ENCODE assay signal across 24 cellular contexts in the genomic region with DNA sequence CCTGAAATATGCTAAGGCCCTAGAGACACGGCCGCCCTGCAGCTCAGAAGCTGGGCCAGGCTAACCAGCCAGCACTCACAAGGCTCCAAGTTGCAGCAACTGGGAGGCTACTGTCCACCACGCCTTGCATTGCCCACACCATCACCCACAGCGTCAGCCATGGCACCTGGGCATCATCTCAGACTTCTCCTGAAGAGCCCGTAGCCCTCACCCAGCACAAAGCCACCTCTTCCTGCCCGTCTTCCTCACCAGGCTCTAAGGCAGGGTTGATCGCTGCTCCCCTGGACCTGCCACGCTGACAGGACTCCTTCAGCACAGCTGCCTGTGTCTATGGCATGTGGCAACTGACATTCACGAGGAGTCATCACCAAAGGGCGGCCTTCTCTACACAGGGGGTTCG. TPM values are rescaled to one million over a fixed set of nuclear protein-coding genes. Genes with fewer than 3 reads are reported as not detected.
DNase-seq lines count a peak whose midpoint lies in the region; ATAC-seq, FAIRE-seq and TF ChIP-seq lines count a peak whose summit lies in the region.
"Had no signal": no experiment of that assay in that cellular context is flagged by ENCODE, and none has a peak within 500 bp of the region (broad histone marks: within the 10 kb centered on the region; RNA-seq: fewer than 3 reads in every experiment).

No MANE protein-coding gene starts in this region.

- peak; percentile 45 for ATAC-seq in stimulated activated effector memory CD8-positive, alpha-beta T cell treated with anti-CD3 and anti-CD28 coated beads, Interleukin-12 subunit alpha, Interleukin-12 subunit beta, amount 100 ng/mL, for 72 hours
- no peak for ATAC-seq in GM21737 (IDR thresholded peaks at IDR 0.05; ENCODE audit: unreplicated experiment)
- no peak for ATAC-seq in activated naive CD8-positive, alpha-beta T cell treated with anti-CD3 and anti-CD28 coated beads, Interleukin-2, amount 50 U/mL, for 24 hours

- H3K27ac ChIP-seq in astrocyte (ENCODE audit: low read depth, low read length), result no peak overlapping the region
- peak overlapping the region; percentile 80 for H3K27ac ChIP-seq in layer of hippocampus (ENCODE audit: low read depth, low read length)
- H3K27ac ChIP-seq in right atrium auricular region, result no peak overlapping the region
- H3K27ac ChIP-seq: C4-2B, KMS-11 had no signal

- H3K9me3 Mint-ChIP-seq in astrocyte (ENCODE audit: unreplicated experiment), result no peaks in the 10 kb centered on the region
- no peaks in the 10 kb centered on the region for H3K9me3 Mint-ChIP-seq in stimulated activated effector memory CD8-positive, alpha-beta T cell treated with anti-CD3 and anti-CD28 coated beads, Interleukin-12 subunit alpha, Interleukin-12 subunit beta, amount 100 ng/mL, for 72 hours
- H3K9me3 Mint-ChIP-seq in activated naive CD8-positive, alpha-beta T cell treated with anti-CD3 and anti-CD28 coated beads, Interleukin-2, amount 50 U/mL, for 24 hours, result no peaks in the 10 kb centered on the region
- H3K9me3 Mint-ChIP-seq: CD8-positive, alpha-beta memory T cell had no signal

- DNase-seq in H7 (peak; percentile 10), astrocyte (ENCODE audit: low read depth) (no peak), DMS53 (lab: John Stamatoyannopoulos, UW) (no peak), right atrium auricular region (ENCODE audit: low spot score) (no peak)
- DNase-seq in stimulated activated effector memory CD8-positive, alpha-beta T cell treated with anti-CD3 and anti-CD28 coated beads, Interleukin-12 subunit alpha, Interleukin-12 subunit beta, amount 100 ng/mL, for 72 hours (ENCODE audit: low spot score in 2 of 2), result no peak
- DNase-seq in activated naive CD8-positive, alpha-beta T cell treated with anti-CD3 and anti-CD28 coated beads, Interleukin-2, amount 50 U/mL, for 24 hours, result no peak
- DNase-seq: CD8-positive, alpha-beta memory T cell; EL; GF-D8; IMR-90; NCI-H1105; NCI-H146; NCI-H2029; NCI-H226; NCI-H510A treated with DMSO at 0.1 percent for 48 hours; NCI-H82; SIG-M5 had no signal

- H3K4me1 Mint-ChIP-seq in astrocyte (ENCODE audit: low read depth, unreplicated experiment), result peaks cover 54% of the 10 kb centered on the region
- H3K4me1 Mint-ChIP-seq in stimulated activated effector memory CD8-positive, alpha-beta T cell treated with anti-CD3 and anti-CD28 coated beads, Interleukin-12 subunit alpha, Interleukin-12 subunit beta, amount 100 ng/mL, for 72 hours, result peaks cover 13% of the 10 kb centered on the region
- peaks cover 3% of the 10 kb centered on the region for H3K4me1 Mint-ChIP-seq in activated naive CD8-positive, alpha-beta T cell treated with anti-CD3 and anti-CD28 coated beads, Interleukin-2, amount 50 U/mL, for 24 hours

- no peaks in the 10 kb centered on the region; the same call in 1 of the 2 replicates for H3K36me3 ChIP-seq in H7 (replicated peaks; ENCODE audit: control insufficient read depth, insufficient read depth, low read length)
- H3K36me3 ChIP-seq in astrocyte (ENCODE audit: insufficient read depth, low read length), result no peaks in the 10 kb centered on the region
- no peaks in the 10 kb centered on the region for H3K36me3 ChIP-seq in right atrium auricular region

- H3K27me3 Mint-ChIP-seq in astrocyte (ENCODE audit: low read depth, unreplicated experiment), result no peaks in the 10 kb centered on the region
- peaks cover 4% of the 10 kb centered on the region for H3K27me3 Mint-ChIP-seq in activated naive CD8-positive, alpha-beta T cell treated with anti-CD3 and anti-CD28 coated beads, Interleukin-2, amount 50 U/mL, for 24 hours

- H3K4me3 ChIP-seq in H7 (ENCODE audit: insufficient read depth, low read depth, low read length), result no peak overlapping the region
- no peak overlapping the region for H3K4me3 ChIP-seq in astrocyte (ENCODE audit: insufficient read depth, low read depth, low read length)
- no peak overlapping the region for H3K4me3 ChIP-seq in right atrium auricular region

- no peak overlapping the region for H2AFZ ChIP-seq in astrocyte (ENCODE audit: low read depth, low read length)

- TF ChIP-seq CTCF in astrocyte (IDR thresholded peaks at IDR 0.05; ENCODE audit: insufficient read depth, low read depth, low read length), result no peak
- no peak for TF ChIP-seq CTCF in right atrium auricular region (IDR thresholded peaks at IDR 0.05)

- no peak overlapping the region for H3K4me2 ChIP-seq in astrocyte (ENCODE audit: low read length)
- H3K4me2 ChIP-seq: KMS-11 had no signal

- H3K27me3 ChIP-seq in H7 (ENCODE audit: control insufficient read depth, insufficient read depth, low read length) (no peaks in the 10 kb centered on the region), astrocyte (ENCODE audit: insufficient read depth, low read length) (no peaks in the 10 kb centered on the region), layer of hippocampus (ENCODE audit: control insufficient read depth, insufficient read depth, low read length) (no peaks in the 10 kb centered on the region), right atrium auricular region (no peaks in the 10 kb centered on the region)

- no peak overlapping the region for H3K4me3 Mint-ChIP-seq in astrocyte (ENCODE audit: unreplicated experiment)
- H3K4me3 Mint-ChIP-seq in stimulated activated effector memory CD8-positive, alpha-beta T cell treated with anti-CD3 and anti-CD28 coated beads, Interleukin-12 subunit alpha, Interleukin-12 subunit beta, amount 100 ng/mL, for 72 hours, result no peak overlapping the region
- no peak overlapping the region for H3K4me3 Mint-ChIP-seq in activated naive CD8-positive, alpha-beta T cell treated with anti-CD3 and anti-CD28 coated beads, Interleukin-2, amount 50 U/mL, for 24 hours
- H3K4me3 Mint-ChIP-seq: CD8-positive, alpha-beta memory T cell had no signal

- peaks cover 39% of the 10 kb centered on the region for H3K4me1 ChIP-seq in astrocyte (ENCODE audit: insufficient read depth, low read length)
- H3K4me1 ChIP-seq in right atrium auricular region, result peaks cover 0 to 58% of the 10 kb centered on the region in 2 donors

- H4K20me1 ChIP-seq in astrocyte (ENCODE audit: insufficient read depth, low read length), result peaks cover 88% of the 10 kb centered on the region

- H3K27ac Mint-ChIP-seq in astrocyte (ENCODE audit: unreplicated experiment), result peak overlapping the region; percentile 11
- H3K27ac Mint-ChIP-seq in stimulated activated effector memory CD8-positive, alpha-beta T cell treated with anti-CD3 and anti-CD28 coated beads, Interleukin-12 subunit alpha, Interleukin-12 subunit beta, amount 100 ng/mL, for 72 hours, result no peak overlapping the region
- H3K27ac Mint-ChIP-seq in activated naive CD8-positive, alpha-beta T cell treated with anti-CD3 and anti-CD28 coated beads, Interleukin-2, amount 50 U/mL, for 24 hours, result no peak overlapping the region
- H3K27ac Mint-ChIP-seq: CD8-positive, alpha-beta memory T cell had no signal

- no peak for FAIRE-seq in astrocyte (lab: Jason Lieb, UNC)
- FAIRE-seq: A204.1, D721Med, HTR-8/SVneo had no signal

- H3K9me3 ChIP-seq in astrocyte (ENCODE audit: insufficient read depth, low read depth, low read length), result no peaks in the 10 kb centered on the region
- H3K9me3 ChIP-seq in right atrium auricular region, result no peaks in the 10 kb centered on the region

- H3K36me3 Mint-ChIP-seq in astrocyte (ENCODE audit: low read depth, unreplicated experiment), result peaks cover 22% of the 10 kb centered on the region
- no peaks in the 10 kb centered on the region for H3K36me3 Mint-ChIP-seq in stimulated activated effector memory CD8-positive, alpha-beta T cell treated with anti-CD3 and anti-CD28 coated beads, Interleukin-12 subunit alpha, Interleukin-12 subunit beta, amount 100 ng/mL, for 72 hours
- no peaks in the 10 kb centered on the region for H3K36me3 Mint-ChIP-seq in activated naive CD8-positive, alpha-beta T cell treated with anti-CD3 and anti-CD28 coated beads, Interleukin-2, amount 50 U/mL, for 24 hours (ENCODE audit: low read depth)

- H3K79me2 ChIP-seq in astrocyte (ENCODE audit: insufficient read depth, low read length), result peaks cover 92% of the 10 kb centered on the region

- H3K9ac ChIP-seq in astrocyte (ENCODE audit: low read length), result no peak overlapping the region
- H3K9ac ChIP-seq: KMS-11 had no signal

RNA-seq across cellular contexts. Expression of gene CDC42BPB, which starts 38.1 kb away (rescaled TPM):
- total RNA-seq in H7 (2014; rRNA removed; shearing (Covaris generic)), result 56.1 and 59.8 TPM in 2 replicates
- total RNA-seq in astrocyte (116 and 119 TPM in 2 replicates), right atrium auricular region (10 to 100 TPM; 68.0 to 83.4 TPM)
